Comparison of ENCODE assay signal across 34 cellular contexts in genomic region chr7:95675016-95675415, GRCh38.
"Had no signal": no experiment of that assay in that cellular context is flagged by ENCODE, and none has a peak within 500 bp of the region (broad histone marks: within the 10 kb centered on the region; RNA-seq: fewer than 3 reads in every experiment).

No MANE protein-coding gene starts in this region.

- H3K9me3 Mint-ChIP-seq: activated CD4-positive, alpha-beta memory T cell treated with anti-CD3 and anti-CD28 coated beads for 36 hours; activated CD4-positive, alpha-beta T cell treated with anti-CD3 and anti-CD28 coated beads, Interleukin-2, amount 10 ng/mL, durations not matched to agents 24 days and 14 days; activated naive CD4-positive, alpha-beta T cell treated with anti-CD3 and anti-CD28 coated beads for 36 hours; activated naive CD4-positive, alpha-beta T cell treated with anti-CD3 and anti-CD28 coated beads, Interleukin-2, amount 50 U/mL, for 24 hours; activated T-helper 1 cell treated with anti-CD3 and anti-CD28 coated beads, Interleukin-12 subunit alpha, Interleukin-12 subunit beta, Interleukin-2, Interleukin-4 antibody, amounts not matched to agents 30 ng/mL and 10 ng/mL and 1 ng/mL, durations not matched to agents 14 hours and 24 hours and 36 hours; activated T-helper 2 cell treated with anti-CD3 and anti-CD28 coated beads, Interferon-gamma antibody, Interleukin-2, Interleukin-4, amounts not matched to agents 10 μg/mL and 5 μg/mL and 100 μg/mL, durations not matched to agents 14 hours and 24 hours and 36 hours; T-helper 2 cell treated with Interferon-gamma antibody and Interleukin-4, amounts not matched to agents 5 μg/mL and 100 μg/mL, for 36 hours had no signal

- H3K4me3 Mint-ChIP-seq: activated CD4-positive, alpha-beta memory T cell treated with anti-CD3 and anti-CD28 coated beads for 36 hours; activated CD4-positive, alpha-beta T cell treated with anti-CD3 and anti-CD28 coated beads for 36 hours; activated CD4-positive, alpha-beta T cell treated with anti-CD3 and anti-CD28 coated beads, Interleukin-2, amount 10 ng/mL, durations not matched to agents 24 days and 14 days; activated CD8-positive, alpha-beta memory T cell treated with anti-CD3 and anti-CD28 coated beads, Interleukin-2, amount 10 ng/mL, durations not matched to agents 7 days and 5 days; activated CD8-positive, alpha-beta T cell treated with anti-CD3 and anti-CD28 coated beads, Interleukin-2, amount 10 ng/mL, durations not matched to agents 7 days and 5 days; activated naive CD4-positive, alpha-beta T cell treated with anti-CD3 and anti-CD28 coated beads for 36 hours; activated naive CD4-positive, alpha-beta T cell treated with anti-CD3 and anti-CD28 coated beads, Interleukin-2, amount 50 U/mL, for 24 hours; activated naive CD8-positive, alpha-beta T cell treated with anti-CD3 and anti-CD28 coated beads for 36 hours; activated naive CD8-positive, alpha-beta T cell treated with anti-CD3 and anti-CD28 coated beads, Interleukin-2, amount 50 U/mL, for 24 hours; activated T-helper 1 cell treated with anti-CD3 and anti-CD28 coated beads, Interleukin-12 subunit alpha, Interleukin-12 subunit beta, Interleukin-2, Interleukin-4 antibody, amounts not matched to agents 30 ng/mL and 10 ng/mL and 1 ng/mL, durations not matched to agents 14 hours and 24 hours and 36 hours; effector memory CD8-positive, alpha-beta T cell; T-helper 17 cell; T-helper 2 cell treated with Interferon-gamma antibody and Interleukin-4, amounts not matched to agents 5 μg/mL and 100 μg/mL, for 36 hours had no signal

- H3K27ac ChIP-seq: adrenal gland, body of pancreas, esophagus muscularis mucosa, foreskin keratinocyte, gastrocnemius medialis, heart right ventricle had no signal

- ATAC-seq: activated CD4-positive, alpha-beta T cell treated with anti-CD3 and anti-CD28 coated beads for 36 hours; activated CD8-positive, alpha-beta memory T cell treated with anti-CD3 and anti-CD28 coated beads, Interleukin-2, amount 10 ng/mL, durations not matched to agents 7 days and 5 days; activated CD8-positive, alpha-beta T cell treated with anti-CD3 and anti-CD28 coated beads, Interleukin-2, amount 10 ng/mL, durations not matched to agents 7 days and 5 days; activated naive CD8-positive, alpha-beta T cell treated with anti-CD3 and anti-CD28 coated beads, Interleukin-2, amount 50 U/mL, for 24 hours; body of pancreas; effector memory CD8-positive, alpha-beta T cell; foreskin keratinocyte; gastrocnemius medialis; heart right ventricle; T-helper 17 cell had no signal

- H3K27me3 ChIP-seq: adrenal gland, body of pancreas, esophagus muscularis mucosa, gastrocnemius medialis, heart right ventricle had no signal

- H3K36me3 ChIP-seq: adrenal gland, esophagus muscularis mucosa, gastrocnemius medialis, heart right ventricle had no signal

- H3K4me1 ChIP-seq: adrenal gland, body of pancreas, esophagus muscularis mucosa, foreskin keratinocyte, heart right ventricle had no signal

- H3K4me3 ChIP-seq: adrenal gland, body of pancreas, esophagus muscularis mucosa, gastrocnemius medialis, heart right ventricle had no signal

- DNase-seq: activated CD4-positive, alpha-beta memory T cell treated with anti-CD3 and anti-CD28 coated beads for 36 hours; activated CD4-positive, alpha-beta T cell treated with anti-CD3 and anti-CD28 coated beads for 36 hours; activated CD4-positive, alpha-beta T cell treated with anti-CD3 and anti-CD28 coated beads, Interleukin-2, amount 10 ng/mL, durations not matched to agents 24 days and 14 days; activated CD4-positive, CD25-positive, alpha-beta regulatory T cell; activated CD4-positive, CD25-positive, alpha-beta regulatory T cell treated with anti-CD3 and anti-CD28 coated beads, Interleukin-2, amount 50 U/mL, for 72 hours; activated CD8-positive, alpha-beta memory T cell treated with anti-CD3 and anti-CD28 coated beads, Interleukin-2, amount 10 ng/mL, durations not matched to agents 7 days and 5 days; activated CD8-positive, alpha-beta memory T cell treated with anti-CD3 and anti-CD28 coated beads, Interleukin-2, amount 50 U/mL, for 4 hours; activated CD8-positive, alpha-beta T cell treated with anti-CD3 and anti-CD28 coated beads, Interleukin-2, amount 10 ng/mL, durations not matched to agents 7 days and 5 days; activated effector memory CD4-positive, alpha-beta T cell treated with anti-CD3 and anti-CD28 coated beads, Interleukin-2, amount 50 U/mL, for 16 hours; activated naive CD4-positive, alpha-beta T cell treated with anti-CD3 and anti-CD28 coated beads for 36 hours; activated naive CD8-positive, alpha-beta T cell treated with anti-CD3 and anti-CD28 coated beads for 36 hours; activated naive CD8-positive, alpha-beta T cell treated with anti-CD3 and anti-CD28 coated beads, Interleukin-2, amount 50 U/mL, for 24 hours; activated T-cell treated with anti-CD3 and anti-CD28 coated beads, Interleukin-2, amount 50 U/mL, for 1 hour; activated T-cell treated with anti-CD3 and anti-CD28 coated beads, Interleukin-2, amount 50 U/mL, for 48 hours; adrenal gland; amygdala; aorta; body of pancreas; caudate nucleus; cortex of kidney; dermis blood vessel endothelial cell; effector CD4-positive, alpha-beta T cell; effector memory CD8-positive, alpha-beta T cell; erythroblast; foreskin keratinocyte; gastrocnemius medialis; glutamatergic neuron; heart right ventricle; T-helper 17 cell had no signal

- H3K9me3 ChIP-seq: adrenal gland, body of pancreas, esophagus muscularis mucosa, gastrocnemius medialis, heart right ventricle had no signal

- H3K36me3 Mint-ChIP-seq: activated CD4-positive, alpha-beta memory T cell treated with anti-CD3 and anti-CD28 coated beads for 36 hours; activated CD8-positive, alpha-beta memory T cell treated with anti-CD3 and anti-CD28 coated beads, Interleukin-2, amount 10 ng/mL, durations not matched to agents 7 days and 5 days; activated naive CD4-positive, alpha-beta T cell treated with anti-CD3 and anti-CD28 coated beads, Interleukin-2, amount 50 U/mL, for 24 hours; activated naive CD8-positive, alpha-beta T cell treated with anti-CD3 and anti-CD28 coated beads for 36 hours had no signal

- H3K27me3 Mint-ChIP-seq: activated CD4-positive, alpha-beta memory T cell treated with anti-CD3 and anti-CD28 coated beads for 36 hours; activated CD4-positive, alpha-beta T cell treated with anti-CD3 and anti-CD28 coated beads, Interleukin-2, amount 10 ng/mL, durations not matched to agents 24 days and 14 days; activated naive CD4-positive, alpha-beta T cell treated with anti-CD3 and anti-CD28 coated beads, Interleukin-2, amount 50 U/mL, for 24 hours; activated naive CD8-positive, alpha-beta T cell treated with anti-CD3 and anti-CD28 coated beads for 36 hours; effector memory CD8-positive, alpha-beta T cell; T-helper 17 cell had no signal

- H3K27ac Mint-ChIP-seq: activated CD4-positive, alpha-beta memory T cell treated with anti-CD3 and anti-CD28 coated beads for 36 hours; activated CD4-positive, alpha-beta T cell treated with anti-CD3 and anti-CD28 coated beads for 36 hours; activated CD4-positive, alpha-beta T cell treated with anti-CD3 and anti-CD28 coated beads, Interleukin-2, amount 10 ng/mL, durations not matched to agents 24 days and 14 days; activated CD8-positive, alpha-beta memory T cell treated with anti-CD3 and anti-CD28 coated beads, Interleukin-2, amount 10 ng/mL, durations not matched to agents 7 days and 5 days; activated CD8-positive, alpha-beta T cell treated with anti-CD3 and anti-CD28 coated beads, Interleukin-2, amount 10 ng/mL, durations not matched to agents 7 days and 5 days; activated naive CD4-positive, alpha-beta T cell treated with anti-CD3 and anti-CD28 coated beads for 36 hours; activated naive CD4-positive, alpha-beta T cell treated with anti-CD3 and anti-CD28 coated beads, Interleukin-2, amount 50 U/mL, for 24 hours; activated naive CD8-positive, alpha-beta T cell treated with anti-CD3 and anti-CD28 coated beads for 36 hours; activated naive CD8-positive, alpha-beta T cell treated with anti-CD3 and anti-CD28 coated beads, Interleukin-2, amount 50 U/mL, for 24 hours; activated T-helper 1 cell treated with anti-CD3 and anti-CD28 coated beads, Interleukin-12 subunit alpha, Interleukin-12 subunit beta, Interleukin-2, Interleukin-4 antibody, amounts not matched to agents 30 ng/mL and 10 ng/mL and 1 ng/mL, durations not matched to agents 14 hours and 24 hours and 36 hours; activated T-helper 2 cell treated with anti-CD3 and anti-CD28 coated beads, Interferon-gamma antibody, Interleukin-2, Interleukin-4, amounts not matched to agents 10 μg/mL and 5 μg/mL and 100 μg/mL, durations not matched to agents 14 hours and 24 hours and 36 hours; effector memory CD8-positive, alpha-beta T cell; T-helper 17 cell; T-helper 2 cell treated with Interferon-gamma antibody and Interleukin-4, amounts not matched to agents 5 μg/mL and 100 μg/mL, for 36 hours had no signal

- H3K4me1 Mint-ChIP-seq: activated CD4-positive, alpha-beta T cell treated with anti-CD3 and anti-CD28 coated beads for 36 hours; activated CD4-positive, alpha-beta T cell treated with anti-CD3 and anti-CD28 coated beads, Interleukin-2, amount 10 ng/mL, durations not matched to agents 24 days and 14 days; activated CD8-positive, alpha-beta memory T cell treated with anti-CD3 and anti-CD28 coated beads, Interleukin-2, amount 10 ng/mL, durations not matched to agents 7 days and 5 days; activated naive CD4-positive, alpha-beta T cell treated with anti-CD3 and anti-CD28 coated beads, Interleukin-2, amount 50 U/mL, for 24 hours; activated naive CD8-positive, alpha-beta T cell treated with anti-CD3 and anti-CD28 coated beads for 36 hours; activated naive CD8-positive, alpha-beta T cell treated with anti-CD3 and anti-CD28 coated beads, Interleukin-2, amount 50 U/mL, for 24 hours; T-helper 17 cell had no signal
